19 cellular contexts compared by ENCODE assay signal in the genomic region with DNA sequence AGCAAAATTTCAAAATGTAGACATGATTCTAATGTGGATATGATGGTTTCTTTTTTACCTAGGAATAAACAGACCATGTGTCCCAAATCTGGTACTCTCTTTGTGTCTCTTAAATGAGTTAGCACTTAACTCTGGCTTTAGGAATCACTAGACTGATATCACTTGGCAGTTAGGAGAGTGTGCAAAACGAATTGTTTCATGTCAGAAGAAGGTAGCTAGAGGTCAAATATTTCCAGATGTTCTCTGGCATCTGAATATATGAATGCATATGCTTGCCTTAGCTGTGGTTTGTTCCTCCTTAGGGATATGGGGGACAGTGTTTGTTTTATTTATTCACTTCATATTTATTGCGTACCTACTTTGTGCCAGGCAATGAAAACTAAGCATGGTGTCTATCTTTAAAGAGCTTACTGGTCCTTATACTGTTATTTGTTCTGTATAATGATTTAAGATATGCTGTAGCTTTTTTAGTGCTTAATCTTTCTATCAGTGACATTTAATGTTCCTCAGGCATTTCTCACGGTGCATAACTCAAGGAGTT.
DNase-seq lines count a peak whose midpoint lies in the region; ATAC-seq and TF ChIP-seq lines count a peak whose summit lies in the region.
"Had no signal": no experiment of that assay in that cellular context is flagged by ENCODE, and none has a peak within 500 bp of the region (broad histone marks: within the 10 kb centered on the region; RNA-seq: fewer than 3 reads in every experiment).

No MANE protein-coding gene starts in this region.

- H3K27ac ChIP-seq in left ventricle myocardium inferior (replicated peaks) (peak overlapping the region; percentile 64), mesenchymal stem cell (ENCODE audit: low read length, poor library complexity, severe bottlenecking) (no peak overlapping the region)
- H3K27ac ChIP-seq: parathyroid adenoma, PC-9, vagina had no signal

- H3K4me3 ChIP-seq in left ventricle myocardium inferior (no peak overlapping the region), mesenchymal stem cell (ENCODE audit: insufficient read depth in 1 of 2, low read depth in 1 of 2, low read length in 2 of 2) (no peak overlapping the region)
- H3K4me3 ChIP-seq: heart right ventricle, PC-9, skin epidermis, vagina had no signal

- no peak overlapping the region for H3K18ac ChIP-seq in mesenchymal stem cell (ENCODE audit: low read depth in 1 of 2, low read length in 2 of 2)

- peak overlapping the region; percentile 59 for H3K4me3 Mint-ChIP-seq in T-helper 17 cell
- H3K4me3 Mint-ChIP-seq: dendritic cell treated with granulocyte-macrophage colony-stimulating factor and Interleukin-4, amounts not matched to agents 40 ng/mL and 50 ng/mL, for 4 days had no signal

- DNase-seq in left ventricle myocardium inferior (no peak), left cardiac atrium (no peak), T-helper 17 cell (no peak), fibroblast of gingiva (ENCODE audit: low read depth) (peak; percentile 11), mesenchymal stem cell (no peak), DMS53 (lab: John Stamatoyannopoulos, UW) (no peak)
- DNase-seq: AML-193, heart right ventricle, kidney, MV-4-11, NCI-H2081, NCI-H526 treated with DMSO at 0.1 percent for 48 hours, PC-9 had no signal

- H4K8ac ChIP-seq in mesenchymal stem cell (ENCODE audit: low read length) = no peak overlapping the region

- no peaks in the 10 kb centered on the region for H3K36me3 ChIP-seq in left ventricle myocardium inferior
- H3K36me3 ChIP-seq in mesenchymal stem cell (ENCODE audit: control insufficient read depth in 1 of 2, insufficient read depth in 2 of 2, low read depth in 1 of 2, low read length in 2 of 2) = no peaks in the 10 kb centered on the region
- H3K36me3 ChIP-seq: vagina had no signal

- ATAC-seq in left cardiac atrium = no peak
- ATAC-seq in T-helper 17 cell = no peak
- ATAC-seq in GM21390 (IDR thresholded peaks at IDR 0.05; ENCODE audit: unreplicated experiment) = no peak
- ATAC-seq in GM21723 (IDR thresholded peaks at IDR 0.05; ENCODE audit: unreplicated experiment) = no peak

- peaks cover 7% of the 10 kb centered on the region for H3K36me3 Mint-ChIP-seq in T-helper 17 cell (ENCODE audit: low read depth)

- H2AFZ ChIP-seq in mesenchymal stem cell (ENCODE audit: low read depth, low read length) = no peak overlapping the region
- H2AFZ ChIP-seq: parathyroid adenoma, PC-9 had no signal

- H3K14ac ChIP-seq in mesenchymal stem cell (ENCODE audit: low read length in 2 of 2) = no peak overlapping the region

- H3K4ac ChIP-seq in mesenchymal stem cell (ENCODE audit: low read depth in 1 of 2, low read length in 2 of 2) = no peak overlapping the region

- no peak overlapping the region for H2BK15ac ChIP-seq in mesenchymal stem cell (ENCODE audit: low read depth, poor library complexity, severe bottlenecking)

- H4K91ac ChIP-seq in mesenchymal stem cell (ENCODE audit: low read length) = no peak overlapping the region

- H2BK5ac ChIP-seq in mesenchymal stem cell (ENCODE audit: low read depth, low read length, poor library complexity, severe bottlenecking) = no peak overlapping the region

- H2BK12ac ChIP-seq in mesenchymal stem cell (ENCODE audit: low read length in 2 of 2) = no peak overlapping the region

- no peaks in the 10 kb centered on the region for H3K27me3 Mint-ChIP-seq in T-helper 17 cell
- H3K27me3 Mint-ChIP-seq: dendritic cell treated with granulocyte-macrophage colony-stimulating factor and Interleukin-4, amounts not matched to agents 40 ng/mL and 50 ng/mL, for 4 days had no signal

- no peaks in the 10 kb centered on the region for H3K27me3 ChIP-seq in left ventricle myocardium inferior (ENCODE audit: low read depth)
- no peaks in the 10 kb centered on the region for H3K27me3 ChIP-seq in mesenchymal stem cell (ENCODE audit: control insufficient read depth in 1 of 2, insufficient read depth in 1 of 2, low read length in 2 of 2)
- H3K27me3 ChIP-seq: heart right ventricle, vagina had no signal

- intact Hi-C loops in left ventricle myocardium inferior (cut with micrococcal nuclease) = no loop called here
- intact Hi-C loops in left cardiac atrium (cut with DNase I) = loop anchor here (5.0 to 10.0 kb wide), 2 partner anchors 59 to 63 kb away; partner anchors contain the start of gene LRRC8C (in 1 of the 2)

- H3K4me1 Mint-ChIP-seq in T-helper 17 cell = peaks cover 49% of the 10 kb centered on the region

- H3K4me1 ChIP-seq in left ventricle myocardium inferior = peaks cover 92% of the 10 kb centered on the region
- H3K4me1 ChIP-seq in mesenchymal stem cell (ENCODE audit: control insufficient read depth, insufficient read depth, low read depth, low read length) = no peaks in the 10 kb centered on the region
- H3K4me1 ChIP-seq: parathyroid adenoma had no signal

- no peak overlapping the region for H2AK5ac ChIP-seq in mesenchymal stem cell (ENCODE audit: low read length, severe bottlenecking)

- peak overlapping the region; percentile 89 for H3K27ac Mint-ChIP-seq in T-helper 17 cell

- 75% methylated on average over 2 of the region's 3 CpGs for WGBS in mesenchymal stem cell

- no peaks in the 10 kb centered on the region for H3K79me1 ChIP-seq in mesenchymal stem cell (replicated peaks; ENCODE audit: low read length, poor library complexity, severe bottlenecking)

- H3K23ac ChIP-seq in mesenchymal stem cell (ENCODE audit: low read length in 2 of 2) = no peak overlapping the region

- no peak overlapping the region for H2BK120ac ChIP-seq in mesenchymal stem cell (ENCODE audit: low read depth, low read length)

- no peaks in the 10 kb centered on the region for H3K9me3 ChIP-seq in left ventricle myocardium inferior (replicated peaks)
- H3K9me3 ChIP-seq in T-helper 17 cell (ENCODE audit: control insufficient read depth, low read length, poor library complexity, severe bottlenecking) = no peaks in the 10 kb centered on the region
- H3K9me3 ChIP-seq in mesenchymal stem cell (ENCODE audit: control insufficient read depth, low read length) = no peaks in the 10 kb centered on the region
- H3K9me3 ChIP-seq: heart right ventricle, vagina had no signal

- H3K4me2 ChIP-seq in mesenchymal stem cell (ENCODE audit: low read length, poor library complexity, severe bottlenecking) = no peak overlapping the region
- H3K4me2 ChIP-seq: PC-9 had no signal

- TF ChIP-seq CTCF in left ventricle myocardium inferior (IDR thresholded peaks at IDR 0.05; ENCODE audit: borderline replicate concordance) = no peak

- no peak overlapping the region for H3K9ac ChIP-seq in mesenchymal stem cell (ENCODE audit: low read length)
- H3K9ac ChIP-seq: parathyroid adenoma had no signal
